ENCODE assay signal across 8 cellular contexts in genomic region chr13:60396783-60397692, GRCh38. TPM values are rescaled to one million over a fixed set of nuclear protein-coding genes. Genes with fewer than 3 reads are reported as not detected.
DNase-seq lines count a peak whose midpoint lies in the region; ATAC-seq and TF ChIP-seq lines count a peak whose summit lies in the region.

Gene TDRD3, plus strand, starts transcription at chr13:60397220. Its CDS starts 145 bp downstream, at chr13:60397365.

- H3K27me3 Mint-ChIP-seq in memory B cell, result no peaks in the 10 kb centered on the region

- peak within 1 kb of the TSS; percentile 91 for H3K4me3 Mint-ChIP-seq in memory B cell

- H3K4me1 Mint-ChIP-seq in memory B cell, result peaks cover 24% of the 10 kb centered on the region

- H3K9me3 Mint-ChIP-seq in memory B cell, result no peaks in the 10 kb centered on the region

- peak; percentile 81 for TF ChIP-seq CTCF in HL-60 (IDR thresholded peaks at IDR 0.05; ENCODE audit: insufficient read depth, low read length)

- POLR2A ChIA-PET in activated CD8-positive, alpha-beta memory T cell treated with anti-CD3 and anti-CD28 coated beads for 36 hours (lab: Charles Lee), result interaction anchor here (1.0 to 1.4 kb wide), 3 partner anchors 22 to 34 kb away, joined by 3 to 4 read pairs (median 3); no protein-coding TSS in a partner anchor

- DNase-seq in COLO829 (ENCODE audit: low spot score) (peak; percentile 69), HL-60 (ENCODE audit: low read depth in 1 of 2, low spot score in 1 of 2) (peak; percentile 33 to 92), memory B cell (ENCODE audit: low spot score in 2 of 2) (peak; percentile 79 to 81)
- DNase-seq in NK-92 treated with Interleukin-12 subunit alpha and Interleukin-12 subunit beta, amount 100 ng/mL, for 24 hours (lab: John Stamatoyannopoulos, UW), result peak; percentile 81
- DNase-seq in effector memory CD4-positive, alpha-beta T cell, result peak; percentile 58 to 70 (median 65)
- peak; percentile 58 for DNase-seq in stimulated activated CD8-positive, alpha-beta memory T cell treated with anti-CD3 and anti-CD28 coated beads, Interleukin-12 subunit alpha, Interleukin-12 subunit beta, amount 100 ng/mL, for 24 hours (ENCODE audit: extremely low read depth)

- H3K36me3 ChIP-seq in effector memory CD4-positive, alpha-beta T cell (ENCODE audit: control insufficient read depth, insufficient read depth, low read length), result no peaks in the 10 kb centered on the region

- H3K36me3 Mint-ChIP-seq in memory B cell, result no peaks in the 10 kb centered on the region

- CTCF ChIA-PET in activated CD8-positive, alpha-beta memory T cell treated with anti-CD3 and anti-CD28 coated beads for 36 hours (lab: Charles Lee), result interaction anchor here (0.7 to 1.0 kb wide), 2 partner anchors 24 to 28 kb away, joined by 3 read pairs; no protein-coding TSS in a partner anchor

- peak within 1 kb of the TSS; percentile 95 for H3K27ac Mint-ChIP-seq in memory B cell

- peak within 1 kb of the TSS; percentile 96 for H3K27ac ChIP-seq in HL-60 (replicated peaks)
- H3K27ac ChIP-seq in effector memory CD4-positive, alpha-beta T cell (ENCODE audit: insufficient read depth, low read length, poor library complexity, severe bottlenecking), result peak within 1 kb of the TSS; percentile 74

- no peaks in the 10 kb centered on the region for H3K27me3 ChIP-seq in HL-60 (ENCODE audit: insufficient read depth, poor library complexity, severe bottlenecking)
- H3K27me3 ChIP-seq in effector memory CD4-positive, alpha-beta T cell (replicated peaks; ENCODE audit: control insufficient read depth, insufficient read depth, low read length, poor library complexity, severe bottlenecking), result no peaks in the 10 kb centered on the region

- H3K9me3 ChIP-seq in effector memory CD4-positive, alpha-beta T cell (ENCODE audit: control insufficient read depth, low read length), result no peaks in the 10 kb centered on the region

- ATAC-seq in GM19463 (IDR thresholded peaks at IDR 0.05; ENCODE audit: unreplicated experiment) (peak; percentile 44), memory B cell (ENCODE audit: low read depth) (peak; percentile 64)

- H3K4me3 ChIP-seq in HL-60 (replicated peaks; ENCODE audit: insufficient read depth, low read length), result peak within 1 kb of the TSS; percentile 74
- H3K4me3 ChIP-seq in effector memory CD4-positive, alpha-beta T cell (ENCODE audit: insufficient read depth, low read depth, low read length, poor library complexity, severe bottlenecking), result peak within 1 kb of the TSS; percentile 74

- peaks cover 5% of the 10 kb centered on the region for H3K4me1 ChIP-seq in effector memory CD4-positive, alpha-beta T cell (ENCODE audit: control insufficient read depth, insufficient read depth, low read length, poor library complexity, severe bottlenecking)

RNA-seq across cellular contexts. Expression of gene TDRD3, which starts in this region (rescaled TPM):
- total RNA-seq in activated CD8-positive, alpha-beta memory T cell treated with anti-CD3 and anti-CD28 coated beads for 36 hours, result 10 to 100 TPM; 17.5 to 19.8 TPM

Comparison
In these comparisons a context has a peak if more than half of its experiments do, and no peak if none do; other contexts are left out.
1. Peak in every context shown above with its lines: DNase-seq, ATAC-seq, H3K4me3 ChIP-seq and H3K27ac ChIP-seq.